Comparison of ENCODE assay signal across 16 cellular contexts in genomic region chrX:56615282-56615681, GRCh38. TPM values are rescaled to one million over a fixed set of nuclear protein-coding genes. Genes with fewer than 3 reads are reported as not detected.
DNase-seq lines count a peak whose midpoint lies in the region; ATAC-seq, FAIRE-seq and TF ChIP-seq lines count a peak whose summit lies in the region.
"Had no signal": no experiment of that assay in that cellular context is flagged by ENCODE, and none has a peak within 500 bp of the region (broad histone marks: within the 10 kb centered on the region; RNA-seq: fewer than 3 reads in every experiment).

No MANE protein-coding gene starts in this region.

- 40% methylated on average over 2 of the region's 2 CpGs for WGBS in HepG2 (ENCODE audit: low lambda C conversion rate)
- WGBS in spleen, 5 donors, result 81 to 100% (median 91%) methylated on average over 2 of the region's 2 CpGs

- H2AFZ ChIP-seq in HepG2 (ENCODE audit: low read length), result no peak overlapping the region

- no peaks in the 10 kb centered on the region for H4K20me1 ChIP-seq in HepG2 (ENCODE audit: insufficient read depth, low read length)
- H4K20me1 ChIP-seq: BLaER1 treated with 17β-estradiol and CSF1 and Interleukin-3, amounts not matched to agents 10 nM and 100 nM had no signal

- intact Hi-C loops in HepG2 (cut with micrococcal nuclease; ENCODE audit: unreplicated experiment), result no loop called here
- intact Hi-C loops in spleen (cut with DNase I; ENCODE audit: low total_unique reads), result no loop called here
- intact Hi-C loops in activated naive CD4-positive, alpha-beta T cell treated with anti-CD3 and anti-CD28 coated beads for 36 hours (cut with micrococcal nuclease), result no loop called here

- H3K36me3 ChIP-seq in Peyer's patch, result no peaks in the 10 kb centered on the region
- no peaks in the 10 kb centered on the region for H3K36me3 ChIP-seq in HepG2 (replicated peaks in 1 of 2; ENCODE audit: control insufficient read depth in 1 of 2, insufficient read depth in 2 of 2, low read length in 2 of 2)
- H3K36me3 ChIP-seq in spleen, result no peaks in the 10 kb centered on the region
- H3K36me3 ChIP-seq: BLaER1 treated with 17β-estradiol and CSF1 and Interleukin-3, amounts not matched to agents 10 nM and 100 nM had no signal

- TF ChIP-seq EP300 in HepG2 (IDR thresholded peaks at IDR 0.05; ENCODE audit: low read depth in 2 of 2, low read length in 2 of 2), result no peak
- TF ChIP-seq EP300 in HepG2 (CRISPR knock-in tag; IDR thresholded peaks at IDR 0.05; ENCODE audit: borderline replicate concordance), result no peak

- peaks cover 5% of the 10 kb centered on the region for H3K9me3 Mint-ChIP-seq in activated naive CD4-positive, alpha-beta T cell treated with anti-CD3 and anti-CD28 coated beads for 36 hours

- H3K27ac ChIP-seq in Peyer's patch (peak overlapping the region in 2 of 4 donors; percentile 42 to 59), HepG2 (ENCODE audit: extremely low read length, insufficient read depth, low read length) (no peak overlapping the region), spleen (no peak overlapping the region)
- H3K27ac ChIP-seq: BLaER1 treated with 17β-estradiol and CSF1 and Interleukin-3, amounts not matched to agents 10 nM and 100 nM had no signal

- no TSS peak for BruUV-seq in HepG2 (replicated peaks; lab: Mats Ljungman, UMichigan)

- TF ChIP-seq POLR2A in Peyer's patch (IDR thresholded peaks at IDR 0.05) (no peak), HepG2 (IDR thresholded peaks at IDR 0.05; ENCODE audit: insufficient read depth in 1 of 2, low read depth in 2 of 2, low read length in 2 of 2) (no peak), spleen (IDR thresholded peaks at IDR 0.05) (no peak)

- no peaks in the 10 kb centered on the region for H3K9me3 ChIP-seq in Peyer's patch
- H3K9me3 ChIP-seq in HepG2 (ENCODE audit: low read length), result no peaks in the 10 kb centered on the region
- H3K9me3 ChIP-seq in spleen, result peaks cover 0 to 28% (median 3%) of the 10 kb centered on the region in 8 donors

- H3K27ac Mint-ChIP-seq in activated naive CD4-positive, alpha-beta T cell treated with anti-CD3 and anti-CD28 coated beads for 36 hours, result no peak overlapping the region
- H3K27ac Mint-ChIP-seq: B cell; CD8-positive, alpha-beta T cell; H9 had no signal

- H3K4me3 Mint-ChIP-seq in activated naive CD4-positive, alpha-beta T cell treated with anti-CD3 and anti-CD28 coated beads for 36 hours, result no peak overlapping the region
- H3K4me3 Mint-ChIP-seq: B cell; CD8-positive, alpha-beta T cell had no signal

- in situ Hi-C loops in HepG2 (cut with HindIII; ENCODE audit: extremely low pct_ligation_motif_present, low pct_unique_long_range_greater_than_20kb), result no loop called here

- TF ChIP-seq CTCF in Peyer's patch (IDR thresholded peaks at IDR 0.05) (no peak), HepG2 (CRISPR knock-in tag; IDR thresholded peaks at IDR 0.05) (no peak), spleen (IDR thresholded peaks at IDR 0.05 in 8 of 11, conservative IDR thresholded peaks at IDR 0.05 in 3 of 11) (no peak)

- H3K36me3 Mint-ChIP-seq in activated naive CD4-positive, alpha-beta T cell treated with anti-CD3 and anti-CD28 coated beads for 36 hours (ENCODE audit: low read depth), result no peaks in the 10 kb centered on the region
- H3K36me3 Mint-ChIP-seq: CD8-positive, alpha-beta T cell had no signal

- H3K4me1 Mint-ChIP-seq in activated naive CD4-positive, alpha-beta T cell treated with anti-CD3 and anti-CD28 coated beads for 36 hours (ENCODE audit: low read depth), result no peaks in the 10 kb centered on the region
- H3K4me1 Mint-ChIP-seq: B cell had no signal

- H3K4me3 ChIP-seq in Peyer's patch, result no peak overlapping the region
- no peak overlapping the region for H3K4me3 ChIP-seq in HepG2 (replicated peaks in 1 of 3; ENCODE audit: insufficient read depth in 1 of 3, low read depth in 2 of 3, low read length in 3 of 3)
- H3K4me3 ChIP-seq in spleen, result no peak overlapping the region
- H3K4me3 ChIP-seq: BLaER1 treated with 17β-estradiol and CSF1 and Interleukin-3, amounts not matched to agents 10 nM and 100 nM had no signal

- FAIRE-seq in HepG2 (lab: Jason Lieb, UNC), result no peak
- FAIRE-seq: G401.6, GM12891, GM19239, H1 had no signal

- no peak overlapping the region for H3K4me2 ChIP-seq in HepG2 (ENCODE audit: low read depth, low read length)
- H3K4me2 ChIP-seq: BLaER1 treated with 17β-estradiol and CSF1 and Interleukin-3, amounts not matched to agents 10 nM and 100 nM had no signal

- H3K79me2 ChIP-seq in HepG2 (ENCODE audit: insufficient read depth, low read length), result no peaks in the 10 kb centered on the region

- DNase-seq in HT-29 (ENCODE audit: low spot score) (peak; percentile 2), Peyer's patch (peak in 2 of 3 donors; percentile 57 to 63), HepG2 (ENCODE audit: low spot score) (peak; percentile 2), spleen (peak; percentile 38), T-helper 1 cell (no peak)
- no peak for DNase-seq in activated naive CD4-positive, alpha-beta T cell treated with anti-CD3 and anti-CD28 coated beads for 36 hours
- DNase-seq: Calu3; CD8-positive, alpha-beta T cell; H9; IMR-90 had no signal

- no peak for TF ChIP-seq RAD21 in HepG2 (CRISPR knock-in tag; IDR thresholded peaks at IDR 0.05)

- POLR2A ChIA-PET in HepG2 (lab: Yijun Ruan, JAX), result no interaction called here

- peak; percentile 87 for ATAC-seq in HepG2
- ATAC-seq: CD8-positive, alpha-beta T cell had no signal

- H3K27me3 ChIP-seq in Peyer's patch (no peaks in the 10 kb centered on the region), HepG2 (ENCODE audit: control insufficient read depth in 1 of 2, insufficient read depth in 2 of 2, low read length in 2 of 2) (no peaks in the 10 kb centered on the region), spleen (replicated peaks in 1 of 7) (no peaks in the 10 kb centered on the region)

- no peak overlapping the region for H3K9ac ChIP-seq in HepG2 (ENCODE audit: insufficient read depth, low read depth, low read length)
- H3K9ac ChIP-seq: BLaER1 treated with 17β-estradiol and CSF1 and Interleukin-3, amounts not matched to agents 10 nM and 100 nM had no signal

- H3K4me1 ChIP-seq in Peyer's patch (no peaks in the 10 kb centered on the region), HepG2 (ENCODE audit: insufficient read depth, low read length) (peaks cover 11% of the 10 kb centered on the region; the same call in 1 of the 2 replicates), spleen (no peaks in the 10 kb centered on the region)

- H3K27me3 Mint-ChIP-seq in activated naive CD4-positive, alpha-beta T cell treated with anti-CD3 and anti-CD28 coated beads for 36 hours (ENCODE audit: low read depth), result no peaks in the 10 kb centered on the region
- H3K27me3 Mint-ChIP-seq: B cell had no signal

- CTCF ChIA-PET in HepG2 (lab: Yijun Ruan, JAX; ENCODE audit: low intra/inter-chr PET ratio, low total read pairs), result no interaction called here
- CTCF ChIA-PET in activated naive CD4-positive, alpha-beta T cell treated with anti-CD3 and anti-CD28 coated beads for 36 hours (lab: Charles Lee), result no interaction called here

TF ChIP-seq in HepG2, 621 proteins besides CTCF, POLR2A, EP300 and RAD21 (continues in another document):
- TF ChIP-seq ZNF644 (CRISPR knock-in tag; IDR thresholded peaks at IDR 0.05; ENCODE audit: low read depth) (peak; percentile 74), GABPA (IDR thresholded peaks at IDR 0.05; ENCODE audit: low read depth, low read length) (no peak), GABPA (CRISPR knock-in tag; IDR thresholded peaks at IDR 0.05; ENCODE audit: low read depth) (peak; percentile 35; the same call in 1 of the 2 replicates), ZNF784 (CRISPR knock-in tag; IDR thresholded peaks at IDR 0.05; ENCODE audit: borderline replicate concordance) (no peak), GABPB1 (CRISPR knock-in tag; IDR thresholded peaks at IDR 0.05) (peak; percentile 27; the same call in 1 of the 2 replicates)

RNA-seq across cellular contexts. Expression of gene UBQLN2, which starts 51.9 kb away (rescaled TPM):
- total RNA-seq in HT-29 (2014; rRNA removed; shearing (Covaris generic)), result 6.1 and 7.8 TPM in 2 replicates
- total RNA-seq in Peyer's patch (10 to 100 TPM; 21.5 to 24.3 (median 23.5) TPM), HepG2 (2016; rRNA removed; fragmentation: Illumina TruSeq; extraction: Trizol) (4.1 and 6.9 TPM in 2 replicates), spleen (10 to 100 TPM; 25.4 to 30.5 (median 27.0) TPM)
- 0.53 and 0.71 TPM in 2 replicates for total RNA-seq in HepG2 (2016; cell fraction: cytosol; rRNA removed; fragmentation: Illumina TruSeq; extraction: Trizol; ENCODE audit: low read depth)
- 4.1 and 7.0 TPM in 2 replicates for total RNA-seq in HepG2 (2016; cell fraction: insoluble cytoplasmic fraction; rRNA removed; fragmentation: Illumina TruSeq; extraction: Trizol)
- 2.5 and 2.7 TPM in 2 replicates for total RNA-seq in HepG2 (2016; cell fraction: membrane; rRNA removed; fragmentation: Illumina TruSeq; extraction: Trizol)
- 7.1 and 7.3 TPM in 2 replicates for total RNA-seq in HepG2 (2016; cell fraction: nucleus; rRNA removed; fragmentation: Illumina TruSeq; extraction: Trizol)
- polyA plus RNA-seq in HepG2 (2011; rRNA removed) (7.2 and 7.6 TPM in 2 replicates), spleen (10 to 100 TPM in 1 of 3 donors, 1 to 10 TPM in 2; 8.2 to 11.9 (median 9.9) TPM)
- polyA plus RNA-seq in HepG2 (2011; cell fraction: cytosol; rRNA removed), result 6.3 and 8.1 TPM in 2 replicates
- 6.3 and 7.2 TPM in 2 replicates for polyA plus RNA-seq in HepG2 (2011; cell fraction: nucleus; rRNA removed)
- 9.6 and 10.1 TPM in 2 replicates for polyA plus RNA-seq in HepG2 (2012)
- polyA plus RNA-seq in HepG2 (2016; cell fraction: cytosol; fragmentation: Illumina TruSeq; extraction: Trizol; ENCODE audit: low read depth), result 0.43 and 0.59 TPM in 2 replicates
- 10.4 and 13.8 TPM in 2 replicates for polyA plus RNA-seq in HepG2 (2016; cell fraction: insoluble cytoplasmic fraction; fragmentation: Illumina TruSeq; extraction: Trizol; ENCODE audit: low read depth)
- polyA plus RNA-seq in HepG2 (2016; cell fraction: membrane; fragmentation: Illumina TruSeq; extraction: Trizol; ENCODE audit: low read depth), result 2.0 and 2.5 TPM in 2 replicates
- 6.8 and 7.8 TPM in 2 replicates for polyA plus RNA-seq in HepG2 (2016; cell fraction: nucleus; fragmentation: Illumina TruSeq; extraction: Trizol; ENCODE audit: insufficient read depth, low read depth)
- polyA minus RNA-seq in HepG2 (2011; rRNA and poly(A)+ RNA removed; ENCODE audit: low replicate concordance), result 16.2 and 56.0 TPM in 2 replicates
- 11.5 and 15.8 TPM in 2 replicates for polyA minus RNA-seq in HepG2 (2011; cell fraction: cytosol; rRNA and poly(A)+ RNA removed)
- polyA minus RNA-seq in HepG2 (2011; cell fraction: nucleus; rRNA and poly(A)+ RNA removed), result 18.4 and 20.9 TPM in 2 replicates
- 10 to 100 TPM; 67.2 to 67.3 TPM for total RNA-seq in activated naive CD4-positive, alpha-beta T cell treated with anti-CD3 and anti-CD28 coated beads for 36 hours

Comparison
In these comparisons a context has a peak if more than half of its experiments do, and no peak if none do; other contexts are left out.
1. DNase-seq: peak in HT-29 (single experiment), Peyer's patch (2 of 3), HepG2 (single experiment) and spleen (single experiment); none in activated naive CD4-positive, alpha-beta T cell treated with anti-CD3 and anti-CD28 coated beads for 36 hours (single experiment) and T-helper 1 cell (0 of 5).